ENCODE assay signal across 22 cellular contexts in the genomic region with DNA sequence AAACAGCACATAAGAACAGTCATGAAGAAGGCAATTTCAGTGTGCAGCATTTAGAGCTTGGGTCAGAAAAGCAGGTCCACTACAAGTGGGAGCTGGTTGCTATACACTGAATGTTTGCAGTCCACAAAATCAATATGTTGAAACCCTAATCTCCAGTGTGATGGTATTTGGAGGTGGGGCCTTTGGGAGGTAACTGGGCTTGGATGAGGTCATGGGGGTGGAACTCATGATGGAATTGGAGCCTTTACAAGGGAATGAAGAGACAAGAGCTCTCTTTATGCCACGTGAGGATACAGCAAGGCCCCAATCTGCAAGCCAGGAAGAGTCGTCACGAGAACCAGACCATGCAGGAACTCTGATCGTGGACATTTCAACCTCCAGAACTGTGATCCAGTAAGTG.
"Had no signal": no experiment of that assay in that cellular context is flagged by ENCODE, and none has a peak within 500 bp of the region (broad histone marks: within the 10 kb centered on the region; RNA-seq: fewer than 3 reads in every experiment).

No MANE protein-coding gene starts in this region.

- H3K4me3 Mint-ChIP-seq: T-cell had no signal

- ATAC-seq: T-cell had no signal

- H3K27me3 ChIP-seq: MG63, SJSA1 had no signal

- H3K4me1 Mint-ChIP-seq: T-cell had no signal

- H3K9ac ChIP-seq: SK-N-SH had no signal

- H3K4me1 ChIP-seq: SJSA1 had no signal

- H3K9me3 ChIP-seq: MG63, SK-N-SH had no signal

- H3K27me3 Mint-ChIP-seq: T-cell had no signal

- FAIRE-seq: RCC 7860 had no signal

- DNase-seq: IMR-90, Karpas-422, KG1, MG63, NCI-H1092, NCI-H1105 treated with DMSO at 0.1 percent for 48 hours, NCI-H1417 treated with DMSO at 0.1 percent for 48 hours, NCI-H187 treated with DMSO at 0.1 percent for 48 hours, NCI-H2029 treated with DMSO at 0.1 percent for 48 hours, NCI-H2171 treated with DMSO at 0.1 percent for 48 hours, NCI-H345, NCI-H524, NCI-H526 treated with DMSO at 0.1 percent for 48 hours, NCI-H774, Right ventricle myocardium superior, RPMI8226, SIG-M5, SK-N-SH, SW 1271, T-cell had no signal

- H3K27ac ChIP-seq: SJSA1 had no signal

- H3K36me3 Mint-ChIP-seq: T-cell had no signal

- H3K27ac Mint-ChIP-seq: T-cell had no signal

- H3K4me3 ChIP-seq: MG63, SJSA1 had no signal

- H3K36me3 ChIP-seq: MG63, SJSA1 had no signal

- H3K4me2 ChIP-seq: SK-N-SH had no signal
